ENCODE assay signal across 12 cellular contexts in the genomic region with DNA sequence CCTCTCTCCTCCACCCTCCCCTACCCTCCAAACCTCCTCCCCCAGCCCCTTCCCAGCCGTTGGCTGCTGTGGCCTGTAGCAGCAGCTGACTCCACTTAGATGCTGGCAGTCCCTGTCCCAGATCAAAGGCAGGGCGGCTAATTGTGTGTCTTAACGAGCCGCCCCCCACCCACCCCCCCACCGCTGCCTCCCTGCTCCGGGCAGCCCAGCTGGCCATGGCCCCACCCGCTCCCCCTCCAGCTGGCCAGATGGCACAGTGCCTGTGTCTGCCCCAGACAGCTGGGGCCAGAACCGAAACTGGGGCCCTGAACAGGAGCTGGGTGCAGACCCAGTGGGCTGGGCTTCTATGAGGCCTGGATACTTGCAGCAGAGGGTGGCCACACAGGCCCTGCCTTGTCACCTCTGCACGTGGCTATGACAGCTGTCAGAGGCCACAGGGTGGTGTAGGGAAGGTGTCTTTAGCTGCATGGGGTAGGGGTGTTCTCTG. TPM values are rescaled to one million over a fixed set of nuclear protein-coding genes. Genes with fewer than 3 reads are reported as not detected.
DNase-seq lines count a peak whose midpoint lies in the region; ATAC-seq and TF ChIP-seq lines count a peak whose summit lies in the region.
"Had no signal": no experiment of that assay in that cellular context is flagged by ENCODE, and none has a peak within 500 bp of the region (broad histone marks: within the 10 kb centered on the region; RNA-seq: fewer than 3 reads in every experiment).

No MANE protein-coding gene starts in this region.

- POLR2A ChIA-PET in CD8-positive, alpha-beta T cell (lab: Charles Lee) = interaction anchor here (19.8 kb wide), 1 partner anchor 9 kb away, joined by 272 read pairs; no protein-coding TSS in a partner anchor

- no peak overlapping the region for H3K27ac ChIP-seq in CD8-positive, alpha-beta T cell (ENCODE audit: low read depth, low read length)

- H3K4me1 Mint-ChIP-seq in CD8-positive, alpha-beta T cell (ENCODE audit: low read depth) = peaks cover 26% of the 10 kb centered on the region

- H3K36me3 ChIP-seq in CD8-positive, alpha-beta T cell (ENCODE audit: insufficient read depth, low read length) = no peaks in the 10 kb centered on the region

- H3K4me3 Mint-ChIP-seq in CD8-positive, alpha-beta T cell = no peak overlapping the region
- H3K4me3 Mint-ChIP-seq: dendritic cell treated with granulocyte-macrophage colony-stimulating factor and Interleukin-4, amounts not matched to agents 40 ng/mL and 50 ng/mL, for 4 days had no signal

- no peaks in the 10 kb centered on the region for H3K36me3 Mint-ChIP-seq in CD8-positive, alpha-beta T cell

- no peaks in the 10 kb centered on the region for H3K9me3 Mint-ChIP-seq in CD8-positive, alpha-beta T cell
- H3K9me3 Mint-ChIP-seq: dendritic cell treated with granulocyte-macrophage colony-stimulating factor and Interleukin-4, amounts not matched to agents 40 ng/mL and 50 ng/mL, for 4 days had no signal

- no peak for TF ChIP-seq CTCF in CD8-positive, alpha-beta T cell (IDR thresholded peaks at IDR 0.05)

- no peaks in the 10 kb centered on the region for H3K9me3 ChIP-seq in CD8-positive, alpha-beta T cell (ENCODE audit: low read length)

- no peaks in the 10 kb centered on the region for H3K27me3 Mint-ChIP-seq in CD8-positive, alpha-beta T cell (ENCODE audit: low read depth)

- no peak overlapping the region for H3K4me3 ChIP-seq in CD8-positive, alpha-beta T cell (ENCODE audit: low read depth, low read length)

- intact Hi-C loops in CD8-positive, alpha-beta T cell (cut with DNase I, micrococcal nuclease) = loop anchor here in 1 of 2 experiments (10.0 kb wide), 1 partner anchor 612 kb away; a partner anchor contains a TSS

- CTCF ChIA-PET in CD8-positive, alpha-beta T cell (lab: Charles Lee) = interaction anchor here (0.7 to 30.3 kb wide), 3 partner anchors 8 to 592 kb away, joined by 3 to 1148 read pairs (median 1148); a partner anchor contains a TSS

- peak; percentile 31 for ATAC-seq in HG03442 (IDR thresholded peaks at IDR 0.05; ENCODE audit: unreplicated experiment)
- ATAC-seq in CD8-positive, alpha-beta T cell = no peak

- no peaks in the 10 kb centered on the region for H3K27me3 ChIP-seq in CD8-positive, alpha-beta T cell (ENCODE audit: insufficient read depth, low read length)

- no peak overlapping the region for H3K27ac Mint-ChIP-seq in CD8-positive, alpha-beta T cell
- H3K27ac Mint-ChIP-seq: dendritic cell treated with granulocyte-macrophage colony-stimulating factor and Interleukin-4, amounts not matched to agents 40 ng/mL and 50 ng/mL, for 4 days had no signal

- peaks cover 22% of the 10 kb centered on the region for H3K4me1 ChIP-seq in CD8-positive, alpha-beta T cell (ENCODE audit: insufficient read depth, low read length)

- DNase-seq in activated effector memory CD4-positive, alpha-beta T cell treated with anti-CD3 and anti-CD28 coated beads, Interleukin-2, amount 50 U/mL, for 16 hours = peak; percentile 57
- DNase-seq in activated effector memory CD4-positive, alpha-beta T cell treated with Interleukin-2 at 50 U/mL for 16 hours = no peak
- peak in 43 of 56 donors; percentile 7 to 80 (median 43) for DNase-seq in amygdala (lab: John Stamatoyannopoulos, UW)
- no peak for DNase-seq in kidney tubule cell (ENCODE audit: low spot score)
- DNase-seq in NCI-H226 = no peak
- no peak for DNase-seq in stimulated activated CD4-positive, alpha-beta T cell treated with anti-CD3 and anti-CD28 coated beads, Interleukin-12 subunit alpha, Interleukin-12 subunit beta, amount 100 ng/mL, for 4 hours
- DNase-seq in CD8-positive, alpha-beta T cell = no peak
- DNase-seq: kidney glomerular epithelial cell, NCI-H146 had no signal

RNA-seq across cellular contexts. Expression of a gene that starts 5.9 kb away (rescaled TPM):
- 1 to 10 TPM; 4.9 to 6.6 TPM for total RNA-seq in CD8-positive, alpha-beta T cell

RNA-seq across cellular contexts. Expression of a gene that starts 26.9 kb away (rescaled TPM):
- total RNA-seq in CD8-positive, alpha-beta T cell = not detected

RNA-seq across cellular contexts. Expression of a gene that starts 54.9 kb away (rescaled TPM):
- total RNA-seq in CD8-positive, alpha-beta T cell = not detected
- total RNA-seq: activated CD8-positive, alpha-beta memory T cell treated with anti-CD3 and anti-CD28 coated beads for 36 hours had no signal

Comparison
In these comparisons a context has a peak if more than half of its experiments do, and no peak if none do; other contexts are left out.
1. DNase-seq: peak in activated effector memory CD4-positive, alpha-beta T cell treated with anti-CD3 and anti-CD28 coated beads, Interleukin-2, amount 50 U/mL, for 16 hours (single experiment) and amygdala (43 of 56); none in activated effector memory CD4-positive, alpha-beta T cell treated with Interleukin-2 at 50 U/mL for 16 hours (single experiment), kidney tubule cell (single experiment), NCI-H226 (single experiment), stimulated activated CD4-positive, alpha-beta T cell treated with anti-CD3 and anti-CD28 coated beads, Interleukin-12 subunit alpha, Interleukin-12 subunit beta, amount 100 ng/mL, for 4 hours (single experiment) and CD8-positive, alpha-beta T cell (0 of 7).